ENCODE assay signal across 8 cellular contexts in the genomic region with DNA sequence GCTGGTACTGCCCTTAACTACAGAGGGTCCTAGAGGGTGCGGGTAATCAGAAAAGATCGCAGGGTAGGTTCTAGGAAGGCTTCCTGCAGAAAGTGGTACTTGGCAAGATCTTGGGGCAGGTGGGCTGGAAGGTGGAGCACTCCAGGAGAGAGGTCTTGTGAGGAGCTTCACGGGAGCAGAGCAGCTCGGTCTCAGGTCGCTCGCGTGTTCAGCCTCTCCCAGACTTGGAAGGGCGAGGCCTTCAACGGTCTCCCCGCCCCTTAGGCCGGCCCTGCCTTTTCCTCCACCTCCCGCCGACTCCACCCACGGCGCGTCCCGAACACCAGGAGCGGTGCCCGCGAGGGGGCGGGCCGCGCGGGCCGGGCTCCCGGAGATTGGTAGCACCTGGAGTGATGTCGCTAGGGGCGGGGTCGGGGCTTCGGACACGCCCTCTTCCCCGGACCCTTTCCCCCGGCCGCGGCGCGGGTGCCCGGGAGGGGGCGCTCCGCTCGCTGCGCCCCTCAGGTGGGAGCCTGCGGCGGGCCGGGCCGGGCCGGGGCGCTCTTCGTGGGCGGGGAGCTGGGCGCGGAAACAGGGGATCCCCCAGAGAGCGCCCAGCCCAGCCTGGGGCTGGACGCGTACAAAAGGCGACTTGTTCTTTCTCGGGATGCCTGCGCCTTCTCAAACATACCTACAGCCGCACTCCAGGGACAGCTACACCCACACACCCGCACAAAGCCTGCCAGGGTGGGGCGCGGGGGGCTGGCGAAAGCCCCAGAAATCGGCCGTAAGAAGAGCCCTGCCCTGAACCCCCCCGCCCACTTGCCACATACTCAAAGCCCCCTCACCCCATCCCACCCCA. TPM values are rescaled to one million over a fixed set of nuclear protein-coding genes. Genes with fewer than 3 reads are reported as not detected.
A peak's percentile ranks its signal among the peaks of the same experiment; 100 is the strongest.
DNase-seq lines count a peak whose midpoint lies in the region; ATAC-seq and TF ChIP-seq lines count a peak whose summit lies in the region.

No MANE protein-coding gene starts in this region.

- peak overlapping the region in 8 of 10 experiments; percentile 3 to 63 (median 44); a peak in 11 of 20 replicates for H3K4me3 ChIP-seq in BLaER1 treated with 17β-estradiol and CSF1 and Interleukin-3, amounts not matched to agents 10 nM and 100 nM
- H3K4me3 ChIP-seq in epithelial cell of proximal tubule (ENCODE audit: low read depth, low read length) = peak overlapping the region; percentile 48

- peak overlapping the region in 8 of 11 experiments; percentile 25 to 55 (median 48); a peak in 11 of 22 replicates for H3K27ac ChIP-seq in BLaER1 treated with 17β-estradiol and CSF1 and Interleukin-3, amounts not matched to agents 10 nM and 100 nM

- H3K9me3 ChIP-seq in BLaER1 treated with 17β-estradiol and CSF1 and Interleukin-3, amounts not matched to agents 10 nM and 100 nM (replicated peaks in 1 of 11) = no peaks in the 10 kb centered on the region

- H3K9ac ChIP-seq in BLaER1 treated with 17β-estradiol and CSF1 and Interleukin-3, amounts not matched to agents 10 nM and 100 nM = peak overlapping the region; percentile 30 to 70 (median 49); a peak in 17 of 22 replicates

- DNase-seq in NOMO-1 treated with dmso at 0.1 percent for 144 hours (lab: John Stamatoyannopoulos, UW; ENCODE audit: unreplicated experiment) (peak; percentile 97), activated T-cell treated with anti-CD3 and anti-CD28 coated beads for 4 hours (peak; percentile 78), epithelial cell of proximal tubule (ENCODE audit: low read depth) (no peak), myocyte (ENCODE audit: low read depth) (peak; percentile 70)
- DNase-seq in stimulated activated CD8-positive, alpha-beta memory T cell treated with anti-CD3 and anti-CD28 coated beads, Interleukin-7, amount 100 ng/mL, for 48 hours (ENCODE audit: extremely low read depth in 1 of 2, low read depth in 1 of 2) = peak; percentile 89 to 92

- H3K36me3 ChIP-seq in BLaER1 treated with 17β-estradiol and CSF1 and Interleukin-3, amounts not matched to agents 10 nM and 100 nM = peaks cover 0 to 20% (median 0%) of the 10 kb centered on the region in 11 experiments; a peak in 7 of 22 replicates

- TF ChIP-seq CTCF in epithelial cell of proximal tubule (conservative IDR thresholded peaks at IDR 0.05; ENCODE audit: low read depth, low read length) = peak; percentile 53

- peaks cover 97 to 100% (median 100%) of the 10 kb centered on the region in 10 experiments for H3K4me1 ChIP-seq in BLaER1 treated with 17β-estradiol and CSF1 and Interleukin-3, amounts not matched to agents 10 nM and 100 nM

- ATAC-seq in GM19324 (IDR thresholded peaks at IDR 0.05; ENCODE audit: low FRiP score, unreplicated experiment) (peak; percentile 79), HG03442 (IDR thresholded peaks at IDR 0.05; ENCODE audit: unreplicated experiment) (peak; percentile 83)

- peak overlapping the region; percentile 77 to 97 (median 87) for H3K4me2 ChIP-seq in BLaER1 treated with 17β-estradiol and CSF1 and Interleukin-3, amounts not matched to agents 10 nM and 100 nM

- no peaks in the 10 kb centered on the region for H3K27me3 ChIP-seq in BLaER1 treated with 17β-estradiol and CSF1 and Interleukin-3, amounts not matched to agents 10 nM and 100 nM

- peaks cover 97 to 100% (median 100%) of the 10 kb centered on the region in 11 experiments for H4K20me1 ChIP-seq in BLaER1 treated with 17β-estradiol and CSF1 and Interleukin-3, amounts not matched to agents 10 nM and 100 nM

RNA-seq across cellular contexts. Expression of a gene that starts 35.5 kb away (rescaled TPM):
- total RNA-seq in epithelial cell of proximal tubule (7.2 and 10.8 TPM in 2 replicates), myocyte (46.6 and 55.3 TPM in 2 replicates)
- polyA plus RNA-seq in myocyte (2012) = 67.3 TPM
